ENCODE assay signal across 11 cellular contexts in genomic region chr1:39507230-39507928, GRCh38. TPM values are rescaled to one million over a fixed set of nuclear protein-coding genes. Genes with fewer than 3 reads are reported as not detected.
DNase-seq lines count a peak whose midpoint lies in the region; ATAC-seq and TF ChIP-seq lines count a peak whose summit lies in the region.
"Had no signal": no experiment of that assay in that cellular context is flagged by ENCODE, and none has a peak within 500 bp of the region (broad histone marks: within the 10 kb centered on the region; RNA-seq: fewer than 3 reads in every experiment).

No MANE protein-coding gene starts in this region.

- H3K4me1 ChIP-seq in foreskin keratinocyte = no peaks in the 10 kb centered on the region
- H3K4me1 ChIP-seq: transverse colon had no signal

- ATAC-seq in foreskin keratinocyte = no peak

- POLR2A ChIA-PET in AG04449 (lab: Yijun Ruan, JAX) = no interaction called here

- DNase-seq in AG04449 (ENCODE audit: low read depth, low spot score) = no peak
- DNase-seq in GM13977 (ENCODE audit: low spot score) = no peak
- peak; percentile 26 for DNase-seq in RKO (ENCODE audit: low spot score)
- DNase-seq in foreskin keratinocyte = no peak
- DNase-seq in C1 segment of cervical spinal cord (lab: John Stamatoyannopoulos, UW) = no peak
- DNase-seq in NCI-H2196 treated with DMSO at 0.1 percent for 48 hours (lab: John Stamatoyannopoulos, UW; ENCODE audit: unreplicated experiment) = no peak
- no peak for DNase-seq in T1000 (lab: John Stamatoyannopoulos, UW)
- DNase-seq in activated CD8-positive, alpha-beta memory T cell treated with anti-CD3 and anti-CD28 coated beads, Interleukin-2, amount 50 U/mL, for 48 hours = no peak
- DNase-seq: activated naive CD4-positive, alpha-beta T cell treated with anti-CD3 and anti-CD28 coated beads, Interleukin-2, amount 50 U/mL, for 16 hours; NCI-H2171 treated with DMSO at 0.1 percent for 48 hours; transverse colon had no signal

- CTCF ChIA-PET in AG04449 (lab: Yijun Ruan, JAX) = no interaction called here

- in situ Hi-C loops in GM13977 (cut with MboI; ENCODE audit: low pct_unique_long_range_greater_than_20kb, low sequenced_read_pairs, unreplicated experiment) = no loop called here

- peaks cover 8% of the 10 kb centered on the region for H3K27me3 ChIP-seq in foreskin keratinocyte
- H3K27me3 ChIP-seq: transverse colon had no signal

- no peak overlapping the region for H3K27ac ChIP-seq in foreskin keratinocyte

- peak; percentile 55 for TF ChIP-seq CTCF in AG04449 (IDR thresholded peaks at IDR 0.05; ENCODE audit: insufficient read depth, low read length, missing control alignments)
- peak; percentile 19 for TF ChIP-seq CTCF in GM13977 (IDR thresholded peaks at IDR 0.05; ENCODE audit: extremely low read depth, insufficient read depth, missing control alignments)
- TF ChIP-seq CTCF in foreskin keratinocyte (conservative IDR thresholded peaks at IDR 0.05) = peak; percentile 30

- H3K4me3 ChIP-seq in AG04449 (ENCODE audit: low read depth, low read length) = no peak overlapping the region
- H3K4me3 ChIP-seq: transverse colon had no signal

RNA-seq across cellular contexts. Expression of gene BMP8A, which starts 15.9 kb away (rescaled TPM):
- total RNA-seq in foreskin keratinocyte = not detected in 2 replicates
- polyA plus RNA-seq in foreskin keratinocyte = not detected in 2 replicates
